In the genomic region with DNA sequence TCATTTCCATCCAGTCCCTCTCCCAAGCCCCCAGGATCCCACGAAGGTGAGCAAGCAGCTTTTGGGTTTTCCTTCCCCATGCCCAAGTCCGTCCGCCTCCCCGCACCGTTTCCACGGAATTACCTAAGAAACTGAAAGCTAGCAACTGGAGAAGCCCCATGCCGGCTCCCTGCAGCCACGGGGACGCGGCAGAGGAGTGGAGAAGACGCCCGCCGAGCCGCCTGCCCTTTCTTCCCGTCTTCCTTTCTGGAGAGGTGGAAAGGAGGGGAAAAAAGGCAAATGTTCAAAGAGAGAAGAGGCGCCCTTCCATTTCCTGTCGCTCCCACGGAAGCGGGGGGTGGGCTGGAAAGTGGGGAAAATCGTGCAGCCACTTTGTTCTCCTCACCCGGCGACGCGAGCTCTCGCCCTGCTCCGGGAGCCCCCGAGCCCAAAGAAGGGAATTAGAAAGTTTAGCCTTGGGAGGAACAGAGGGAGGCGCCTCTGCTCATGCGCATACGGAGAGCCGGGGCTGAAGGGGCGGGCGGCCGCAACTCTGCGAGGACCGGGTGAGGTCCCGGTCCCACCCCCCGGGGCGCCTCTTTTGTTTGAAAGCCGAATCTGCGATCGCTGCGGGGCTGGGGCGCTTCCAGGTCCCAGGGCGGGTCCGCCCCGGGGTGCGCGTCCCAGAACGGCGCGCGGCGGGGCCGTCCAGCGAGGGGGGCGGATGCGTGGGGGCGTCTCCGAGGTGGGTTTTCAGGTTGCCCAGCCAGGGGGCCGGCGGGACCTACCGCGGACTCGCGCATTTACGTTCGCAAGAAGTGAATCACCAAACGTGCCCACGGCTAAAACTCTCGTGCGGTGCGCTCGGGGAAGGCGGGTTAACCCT, we compare ENCODE assay signal across 8 cellular contexts. TPM values are rescaled to one million over a fixed set of nuclear protein-coding genes. Genes with fewer than 3 reads are reported as not detected.
A peak's percentile ranks its signal among the peaks of the same experiment; 100 is the strongest.
DNase-seq lines count a peak whose midpoint lies in the region; ATAC-seq and TF ChIP-seq lines count a peak whose summit lies in the region.

A gene (minus strand): TSS at position 436 of the 865 bp plus-strand sequence. CDS start 276 bp downstream, at position 160.

- peaks cover 0 to 58% (median 0%) of the 10 kb centered on the region in 7 donors for H3K27me3 ChIP-seq in heart right ventricle
- no peaks in the 10 kb centered on the region for H3K27me3 ChIP-seq in trophoblast cell (ENCODE audit: insufficient read depth, low read length)

- H3K4me1 ChIP-seq in heart right ventricle (peaks cover 4 to 68% (median 44%) of the 10 kb centered on the region in 9 donors), trophoblast cell (ENCODE audit: control insufficient read depth in 1 of 2, insufficient read depth in 2 of 2, low read length in 2 of 2) (peaks cover 12 to 17% of the 10 kb centered on the region in 2 experiments)

- H3K79me2 ChIP-seq in trophoblast cell (ENCODE audit: control insufficient read depth, insufficient read depth, low read length, poor library complexity), result peaks cover 20% of the 10 kb centered on the region

- TF ChIP-seq CTCF in heart right ventricle (IDR thresholded peaks at IDR 0.05), result no peak

- DNase-seq in NCI-H1092 treated with DMSO at 0.1 percent for 48 hours (lab: John Stamatoyannopoulos, UW), result peak; percentile 71
- no peak for DNase-seq in NCI-H1092 (lab: John Stamatoyannopoulos, UW)
- peak; percentile 76 for DNase-seq in NCI-H2171 treated with DMSO at 0.1 percent for 48 hours (lab: John Stamatoyannopoulos, UW)
- peak; percentile 76 for DNase-seq in amniotic epithelial cell (ENCODE audit: low read depth)
- DNase-seq in heart right ventricle, result peak; percentile 77 to 78
- DNase-seq in trophoblast cell, result peak; percentile 63 to 83
- DNase-seq in NOMO-1 (lab: John Stamatoyannopoulos, UW; ENCODE audit: unreplicated experiment in 2 of 2), result no peak

- peak within 1 kb of the TSS; percentile 100 for H3K9ac ChIP-seq in trophoblast cell (ENCODE audit: low read length)

- H2AK5ac ChIP-seq in trophoblast cell (ENCODE audit: low read length), result peak within 1 kb of the TSS; percentile 61

- H3K14ac ChIP-seq in trophoblast cell (ENCODE audit: low read length), result peak within 1 kb of the TSS; percentile 96

- peak within 1 kb of the TSS; percentile 92 for H2BK5ac ChIP-seq in trophoblast cell (ENCODE audit: low read depth, low read length, poor library complexity)

- peak within 1 kb of the TSS; percentile 91 for H4K91ac ChIP-seq in trophoblast cell (ENCODE audit: low read depth, low read length)

- H3K23ac ChIP-seq in trophoblast cell (ENCODE audit: low read length), result no peak within 1 kb of the TSS

- H3K4me3 ChIP-seq in heart right ventricle (peak within 1 kb of the TSS; percentile 52 to 88 (median 74)), trophoblast cell (ENCODE audit: low read depth, low read length) (peak within 1 kb of the TSS; percentile 99)

- H3K9me3 ChIP-seq in heart right ventricle (no peaks in the 10 kb centered on the region), trophoblast cell (ENCODE audit: insufficient read depth, low read depth, low read length) (peaks cover 3% of the 10 kb centered on the region)

- ATAC-seq in heart right ventricle (peak; percentile 71 to 84 (median 77)), GM19035 (IDR thresholded peaks at IDR 0.05; ENCODE audit: unreplicated experiment) (no peak)

- H3K27ac ChIP-seq in heart right ventricle, result peak within 1 kb of the TSS; percentile 70 to 93 (median 86)
- H3K27ac ChIP-seq in trophoblast cell (ENCODE audit: low read depth, low read length), result peak within 1 kb of the TSS; percentile 95

- H3K79me1 ChIP-seq in trophoblast cell (ENCODE audit: low read length), result peaks cover 44% of the 10 kb centered on the region

- peak within 1 kb of the TSS; percentile 79 for H2BK12ac ChIP-seq in trophoblast cell (ENCODE audit: low read length)

- peak within 1 kb of the TSS; percentile 92 for H2BK120ac ChIP-seq in trophoblast cell (ENCODE audit: insufficient read depth, low read length, poor library complexity)

- H4K8ac ChIP-seq in trophoblast cell (ENCODE audit: low read depth, low read length), result peak within 1 kb of the TSS; percentile 68

- H3K4me2 ChIP-seq in trophoblast cell (ENCODE audit: low read length), result peak within 1 kb of the TSS; percentile 62

- peak within 1 kb of the TSS; percentile 89 for H3K18ac ChIP-seq in trophoblast cell (ENCODE audit: low read length)

- H2AFZ ChIP-seq in trophoblast cell (ENCODE audit: insufficient read depth, low read length, poor library complexity), result peak within 1 kb of the TSS; percentile 56

- peaks cover 0 to 11% (median 0%) of the 10 kb centered on the region in 9 donors for H3K36me3 ChIP-seq in heart right ventricle
- H3K36me3 ChIP-seq in trophoblast cell (ENCODE audit: control insufficient read depth in 1 of 2, insufficient read depth in 2 of 2, low read length in 2 of 2), result peaks cover 12 to 13% of the 10 kb centered on the region in 2 experiments

- WGBS in heart right ventricle, 2 donors, result 1% methylated on average over 75 of the region's 75 CpGs
- WGBS in trophoblast cell (ENCODE audit: extremely low coverage, insufficient coverage, insufficient read length), result no CpG with 5 or more reads among the region's 75 CpGs

- H3K4ac ChIP-seq in trophoblast cell (ENCODE audit: low read depth, low read length), result peak within 1 kb of the TSS; percentile 87

- intact Hi-C loops in heart right ventricle (cut with DNase I), result loop anchor here in 7 of 10 donors (5.0 to 10.0 kb wide), 7 partner anchors 36 to 144 kb away; a partner anchor contains a TSS

- peak within 1 kb of the TSS; percentile 82 for H4K12ac ChIP-seq in trophoblast cell (ENCODE audit: low read depth, low read length)

RNA-seq across cellular contexts. Expression of the gene that starts here (rescaled TPM):
- 10 to 100 TPM; 33.3 to 84.8 (median 52.7) TPM for total RNA-seq in heart right ventricle
- polyA plus RNA-seq in heart right ventricle, result 100 to 1,000 TPM in 1 of 2 donors, 10 to 100 TPM in 1; 84.0 to 145 TPM
- 407 and 428 TPM in 2 replicates for polyA plus RNA-seq in trophoblast cell (2013)

Comparison
In these comparisons a context has a peak if more than half of its experiments do, and no peak if none do; other contexts are left out.
1. DNase-seq: peak in NCI-H1092 treated with DMSO at 0.1 percent for 48 hours (single experiment), NCI-H2171 treated with DMSO at 0.1 percent for 48 hours (single experiment), amniotic epithelial cell (single experiment), heart right ventricle (2 of 2) and trophoblast cell (2 of 2); none in NCI-H1092 (single experiment) and NOMO-1 (0 of 2).